ENCODE assay signal across 21 cellular contexts in the genomic region with DNA sequence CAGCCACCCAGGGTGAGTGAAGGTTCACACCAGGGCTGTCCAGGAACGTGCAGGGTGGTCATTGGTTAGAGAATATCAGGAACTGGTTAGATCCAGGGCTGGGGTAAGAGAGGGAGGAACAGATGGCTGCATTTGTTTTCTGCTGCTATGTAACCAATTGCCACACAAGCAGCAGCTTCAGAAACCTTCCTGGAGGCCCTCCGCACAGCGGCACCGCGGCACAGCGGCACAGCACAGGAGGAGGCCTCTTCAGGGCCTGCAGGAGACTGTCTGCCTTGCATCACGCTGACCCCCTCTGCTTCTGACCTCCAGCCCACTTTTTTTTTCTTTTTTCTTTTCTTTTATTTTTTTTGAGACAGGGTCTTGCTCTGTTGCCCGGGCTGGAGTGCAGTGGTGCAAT.
"Had no signal": no experiment of that assay in that cellular context is flagged by ENCODE, and none has a peak within 500 bp of the region (broad histone marks: within the 10 kb centered on the region; RNA-seq: fewer than 3 reads in every experiment).

No MANE protein-coding gene starts in this region.

- H3K27me3 ChIP-seq: ovary, right atrium auricular region had no signal

- H3K9me3 ChIP-seq: esophagus squamous epithelium, left lung, lower lobe of right lung, neutrophil, ovary, right atrium auricular region, sigmoid colon, stomach, thoracic aorta, transverse colon had no signal

- DNase-seq: cortex of kidney; dorsolateral prefrontal cortex; effector memory CD8-positive, alpha-beta T cell; esophagus squamous epithelium; foreskin keratinocyte; immature natural killer cell; left lung; lower lobe of right lung; naive B cell; ovary; sigmoid colon; stimulated activated CD4-positive, alpha-beta T cell treated with anti-CD3 and anti-CD28 coated beads, Interleukin-2, amount 100 ng/mL, for 24 hours; stimulated activated CD4-positive, alpha-beta T cell treated with anti-CD3 and anti-CD28 coated beads, Interleukin-4, amount 100 ng/mL, for 4 hours; stimulated activated naive CD4-positive, alpha-beta T cell; stomach; substantia nigra; transverse colon had no signal

- H3K36me3 ChIP-seq: esophagus squamous epithelium, left lung, lower lobe of right lung, neutrophil, ovary, right atrium auricular region, sigmoid colon, stomach, thoracic aorta, transverse colon had no signal

- ATAC-seq: foreskin keratinocyte, left lung, lower lobe of right lung had no signal

- H3K4me1 ChIP-seq: foreskin keratinocyte had no signal

- H3K4me3 ChIP-seq: dorsolateral prefrontal cortex, esophagus squamous epithelium, left lung, lower lobe of right lung, ovary, right atrium auricular region, sigmoid colon, skin epidermis, stomach, thoracic aorta, transverse colon had no signal

- H3K27ac ChIP-seq: dorsolateral prefrontal cortex, esophagus squamous epithelium, foreskin keratinocyte, left lung, lower lobe of right lung, neutrophil, ovary, right atrium auricular region, sigmoid colon, skin epidermis, stomach, thoracic aorta, transverse colon had no signal
